8 cellular contexts compared by ENCODE assay signal in genomic region chr15:31352911-31353811, GRCh38. TPM values are rescaled to one million over a fixed set of nuclear protein-coding genes. Genes with fewer than 3 reads are reported as not detected.
DNase-seq lines count a peak whose midpoint lies in the region; ATAC-seq, FAIRE-seq and TF ChIP-seq lines count a peak whose summit lies in the region.

No MANE protein-coding gene starts in this region.

- no peak for TF ChIP-seq POLR2A in H54 (IDR thresholded peaks at IDR 0.05; ENCODE audit: low read depth, low read length)

- DNase-seq in NOMO-1 treated with dmso at 0.1 percent for 144 hours (lab: John Stamatoyannopoulos, UW; ENCODE audit: unreplicated experiment), result peak; percentile 69
- DNase-seq in amniotic epithelial cell (ENCODE audit: low read depth), result peak; percentile 71
- peak; percentile 49 to 89 (median 89) for DNase-seq in right cardiac atrium
- no peak for DNase-seq in H54 (ENCODE audit: insufficient read length, low spot score)

- H3K4me1 ChIP-seq in right cardiac atrium (ENCODE audit: control insufficient read depth, insufficient read depth, low read length) (peaks cover 59% of the 10 kb centered on the region), skeletal muscle tissue (ENCODE audit: control insufficient read depth in 3 of 3, insufficient read depth in 3 of 3, low read length in 3 of 3) (peaks cover 89 to 96% (median 94%) of the 10 kb centered on the region in 3 donors)

- H3K4me3 ChIP-seq in right cardiac atrium (ENCODE audit: low read length) (no peak overlapping the region), skeletal muscle tissue (ENCODE audit: low read length in 3 of 3) (peak overlapping the region; percentile 56 to 70 (median 67))

- peak overlapping the region; percentile 86 to 97 (median 91) for H3K9ac ChIP-seq in skeletal muscle tissue (ENCODE audit: low read depth in 1 of 3, low read length in 3 of 3)

- H3K27ac ChIP-seq in C4-2B (peak overlapping the region; percentile 60), right cardiac atrium (ENCODE audit: low read length) (peak overlapping the region; percentile 96), skeletal muscle tissue (ENCODE audit: low read depth, low read length) (peak overlapping the region; percentile 99)

- ATAC-seq in GM18909 (IDR thresholded peaks at IDR 0.05; ENCODE audit: poor library complexity, unreplicated experiment) (peak; percentile 78), HG03097 (IDR thresholded peaks at IDR 0.05; ENCODE audit: low FRiP score, unreplicated experiment) (peak; percentile 61), right cardiac atrium (peak; percentile 86 to 88)

- H3K9me3 ChIP-seq in right cardiac atrium (ENCODE audit: control insufficient read depth, low read length) (no peaks in the 10 kb centered on the region), skeletal muscle tissue (ENCODE audit: control insufficient read depth in 3 of 3, low read length in 3 of 3) (no peaks in the 10 kb centered on the region)

- FAIRE-seq in H54 (lab: Jason Lieb, UNC), result no peak

- H3K36me3 ChIP-seq in skeletal muscle tissue (ENCODE audit: control insufficient read depth in 3 of 3, insufficient read depth in 3 of 3, low read length in 3 of 3), result peaks cover 0 to 7% (median 6%) of the 10 kb centered on the region in 3 donors

- TF ChIP-seq CTCF in C4-2B (conservative IDR thresholded peaks at IDR 0.05), result no peak

- 13% methylated on average over 14 of the region's 14 CpGs for WGBS in right cardiac atrium

- H3K27me3 ChIP-seq in right cardiac atrium (ENCODE audit: control insufficient read depth, insufficient read depth) (no peaks in the 10 kb centered on the region), skeletal muscle tissue (ENCODE audit: control insufficient read depth in 3 of 3, insufficient read depth in 3 of 3, low read length in 3 of 3) (no peaks in the 10 kb centered on the region)

- intact Hi-C loops in right cardiac atrium (cut with DNase I), result no loop called here

RNA-seq across cellular contexts. Expression of gene KLF13, which starts 26.5 kb away (rescaled TPM):
- total RNA-seq in right cardiac atrium (100 to 1,000 TPM in 2 of 4 donors, 10 to 100 TPM in 2; 42.3 to 108 (median 88.2) TPM), skeletal muscle tissue (20.4 TPM)
- polyA plus RNA-seq in right cardiac atrium, result 52.7 TPM
